25 cellular contexts compared by ENCODE assay signal in the genomic region with DNA sequence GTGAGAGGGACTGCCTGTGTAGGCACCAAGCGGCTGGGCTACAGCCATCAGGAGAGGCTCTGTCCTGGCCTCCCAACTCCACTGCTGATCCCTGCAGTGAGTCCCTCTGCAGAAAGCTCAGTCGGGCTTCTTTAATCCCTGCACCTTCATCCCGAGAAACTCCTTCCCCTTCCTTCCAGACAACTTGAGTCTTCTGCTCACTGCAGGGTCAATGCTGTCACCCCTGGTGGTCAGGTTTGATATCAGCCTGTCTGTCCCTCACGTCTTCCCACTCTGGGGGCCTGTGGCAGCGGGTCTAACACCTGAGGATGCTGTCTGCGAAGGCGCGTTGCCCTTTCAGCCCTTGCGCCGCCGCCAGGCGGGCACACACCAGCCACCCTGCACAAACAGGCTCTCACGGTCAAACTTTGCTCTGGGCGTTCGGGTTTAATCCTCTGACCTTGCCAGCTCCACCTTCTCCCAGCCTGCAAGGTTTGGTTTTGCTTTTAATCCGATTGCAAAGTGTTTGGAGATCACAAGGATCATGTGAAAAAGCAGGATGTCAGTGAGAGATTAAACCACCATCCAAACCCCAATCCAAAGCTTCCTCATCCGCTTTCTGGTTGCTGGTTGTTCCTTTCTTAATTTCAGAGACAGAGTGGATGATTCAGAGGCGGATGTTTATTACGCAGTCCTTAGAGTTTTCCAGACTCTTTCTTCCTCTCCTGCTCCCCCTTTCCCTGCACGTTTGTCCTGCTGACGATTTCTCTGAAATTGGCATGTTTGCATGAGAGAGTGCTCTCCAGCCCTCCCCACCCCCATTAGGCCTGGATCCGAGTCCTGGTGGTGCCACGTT.
A peak's percentile ranks its signal among the peaks of the same experiment; 100 is the strongest.
DNase-seq lines count a peak whose midpoint lies in the region; ATAC-seq and TF ChIP-seq lines count a peak whose summit lies in the region.
"Had no signal": no experiment of that assay in that cellular context is flagged by ENCODE, and none has a peak within 500 bp of the region (broad histone marks: within the 10 kb centered on the region; RNA-seq: fewer than 3 reads in every experiment).

No MANE protein-coding gene starts in this region.

- H3K27ac ChIP-seq in WERI-Rb-1 = no peak overlapping the region
- H3K27ac ChIP-seq: brain microvascular endothelial cell, HL-60, lower lobe of right lung, prostate gland, VCaP had no signal

- H3K27me3 Mint-ChIP-seq in stimulated activated naive CD8-positive, alpha-beta T cell treated with anti-CD3 and anti-CD28 coated beads, Interleukin-15, amount 100 ng/mL, for 72 hours = no peaks in the 10 kb centered on the region
- H3K27me3 Mint-ChIP-seq: type B pancreatic cell had no signal

- no peak overlapping the region for H3K4me3 ChIP-seq in H7 (ENCODE audit: insufficient read depth, low read depth, low read length)
- H3K4me3 ChIP-seq in WERI-Rb-1 (ENCODE audit: low read depth, low read length) = no peak overlapping the region
- H3K4me3 ChIP-seq in retinal pigment epithelial cell (ENCODE audit: low read length) = peak overlapping the region; percentile 0
- H3K4me3 ChIP-seq: lower lobe of right lung, prostate gland had no signal

- no peaks in the 10 kb centered on the region for H3K4me1 Mint-ChIP-seq in stimulated activated naive CD8-positive, alpha-beta T cell treated with anti-CD3 and anti-CD28 coated beads, Interleukin-15, amount 100 ng/mL, for 72 hours

- H3K27ac Mint-ChIP-seq in stimulated activated naive CD8-positive, alpha-beta T cell treated with anti-CD3 and anti-CD28 coated beads, Interleukin-15, amount 100 ng/mL, for 72 hours = no peak overlapping the region
- H3K27ac Mint-ChIP-seq: HFFc6, type B pancreatic cell had no signal

- peaks cover 0 to 6% of the 10 kb centered on the region in 2 donors for H3K9me3 Mint-ChIP-seq in stimulated activated naive CD8-positive, alpha-beta T cell treated with anti-CD3 and anti-CD28 coated beads, Interleukin-15, amount 100 ng/mL, for 72 hours
- H3K9me3 Mint-ChIP-seq: activated T-cell treated with anti-CD3 and anti-CD28 coated beads, Interleukin-2, amount 50 U/mL, for 4 hours; HFFc6; type B pancreatic cell had no signal

- no peaks in the 10 kb centered on the region for H3K9me3 ChIP-seq in WERI-Rb-1 (ENCODE audit: severe bottlenecking)
- H3K9me3 ChIP-seq: lower lobe of right lung, prostate gland had no signal

- TF ChIP-seq CTCF in WERI-Rb-1 (IDR thresholded peaks at IDR 0.05; ENCODE audit: low read depth, low read length) (peak; percentile 50), retinal pigment epithelial cell (conservative IDR thresholded peaks at IDR 0.05; ENCODE audit: low read depth, low read length) (peak; percentile 46)

- peak; percentile 76 for ATAC-seq in left lobe of liver
- ATAC-seq in HG02885 (IDR thresholded peaks at IDR 0.05; ENCODE audit: poor library complexity, unreplicated experiment) = no peak
- no peak for ATAC-seq in stimulated activated naive CD8-positive, alpha-beta T cell treated with anti-CD3 and anti-CD28 coated beads, Interleukin-15, amount 100 ng/mL, for 72 hours
- ATAC-seq: activated T-cell treated with anti-CD3 and anti-CD28 coated beads, Interleukin-2, amount 50 U/mL, for 4 hours; lower lobe of right lung had no signal

- H3K36me3 ChIP-seq in H7 (replicated peaks; ENCODE audit: control insufficient read depth, insufficient read depth, low read length) (no peaks in the 10 kb centered on the region), WERI-Rb-1 (no peaks in the 10 kb centered on the region)
- H3K36me3 ChIP-seq: brain microvascular endothelial cell, lower lobe of right lung, prostate gland had no signal

- DNase-seq in H7 = peak; percentile 57
- peak; percentile 86 for DNase-seq in WERI-Rb-1
- DNase-seq in left lobe of liver (ENCODE audit: low spot score) = no peak
- peak; percentile 74 for DNase-seq in retinal pigment epithelial cell (ENCODE audit: low read depth)
- no peak for DNase-seq in cortex of kidney (lab: John Stamatoyannopoulos, UW)
- no peak for DNase-seq in stimulated activated naive CD8-positive, alpha-beta T cell treated with anti-CD3 and anti-CD28 coated beads, Interleukin-15, amount 100 ng/mL, for 72 hours
- DNase-seq: activated CD4-positive, alpha-beta T cell treated with anti-CD3 and anti-CD28 coated beads, Interleukin-2, amount 50 U/mL, for 1 hour; activated T-cell treated with anti-CD3 and anti-CD28 coated beads, Interleukin-2, amount 50 U/mL, for 4 hours; brain microvascular endothelial cell; DMS79 treated with DMSO at 0.1 percent for 48 hours; effector CD8-positive, alpha-beta T cell; glutamatergic neuron; HFFc6; kidney; lower lobe of right lung; NCI-H1048; NCI-H1694; NCI-H446 treated with DMSO at 0.1 percent for 48 hours; substantia nigra; T-helper 2 cell had no signal

- no peak overlapping the region for H3K4me3 Mint-ChIP-seq in stimulated activated naive CD8-positive, alpha-beta T cell treated with anti-CD3 and anti-CD28 coated beads, Interleukin-15, amount 100 ng/mL, for 72 hours
- H3K4me3 Mint-ChIP-seq: activated T-cell treated with anti-CD3 and anti-CD28 coated beads, Interleukin-2, amount 50 U/mL, for 4 hours; HFFc6; type B pancreatic cell had no signal

- H3K27me3 ChIP-seq in H7 (ENCODE audit: control insufficient read depth, insufficient read depth, low read length) = no peaks in the 10 kb centered on the region
- H3K27me3 ChIP-seq in WERI-Rb-1 (ENCODE audit: insufficient read depth, low read depth, severe bottlenecking) = peaks cover 37% of the 10 kb centered on the region
- H3K27me3 ChIP-seq: brain microvascular endothelial cell had no signal

Comparison
In these comparisons a context has a peak if more than half of its experiments do, and no peak if none do; other contexts are left out.
1. DNase-seq: peak in H7 (single experiment), WERI-Rb-1 (single experiment) and retinal pigment epithelial cell (single experiment); none in left lobe of liver (single experiment), cortex of kidney (single experiment) and stimulated activated naive CD8-positive, alpha-beta T cell treated with anti-CD3 and anti-CD28 coated beads, Interleukin-15, amount 100 ng/mL, for 72 hours (0 of 2).